22 cellular contexts compared by ENCODE assay signal in genomic region chr18:408367-408766, GRCh38.
"Had no signal": no experiment of that assay in that cellular context is flagged by ENCODE, and none has a peak within 500 bp of the region (broad histone marks: within the 10 kb centered on the region; RNA-seq: fewer than 3 reads in every experiment).

No MANE protein-coding gene starts in this region.

- H3K4me3 Mint-ChIP-seq: mesothelial cell of epicardium; natural killer cell; neural crest cell; stimulated activated naive B cell treated with anti-CD40 and anti-IgM and Interleukin-4, amounts not matched to agents 10 μg/mL and 1 μg/mL and 100 μg/mL, for 72 hours; stimulated activated naive CD8-positive, alpha-beta T cell treated with anti-CD3 and anti-CD28 coated beads, Interleukin-15, amount 100 ng/mL, for 72 hours had no signal

- H3K36me3 Mint-ChIP-seq: natural killer cell had no signal

- H3K9me3 ChIP-seq: psoas muscle, right lobe of liver, testis had no signal

- H3K36me3 ChIP-seq: heart left ventricle, right lobe of liver, spleen, tibial nerve had no signal

- H3K4me3 ChIP-seq: dorsolateral prefrontal cortex, heart left ventricle, psoas muscle, right lobe of liver, spleen, testis, tibial nerve had no signal

- DNase-seq: central memory CD4-positive, alpha-beta T cell; cortex of kidney; dorsolateral prefrontal cortex; effector CD8-positive, alpha-beta T cell; heart left ventricle; hippocampal formation; kidney glomerular epithelial cell; natural killer cell; psoas muscle; retina; right lobe of liver; spleen; stimulated activated CD4-positive, alpha-beta T cell treated with anti-CD3 and anti-CD28 coated beads, Interleukin-15, amount 100 ng/mL, for 24 hours; stimulated activated CD4-positive, alpha-beta T cell treated with anti-CD3 and anti-CD28 coated beads, Interleukin-1b, Interleukin-23, amount 100 ng/mL, for 48 hours; stimulated activated CD4-positive, alpha-beta T cell treated with anti-CD3 and anti-CD28 coated beads, Interleukin-4, amount 100 ng/mL, for 4 hours; stimulated activated naive B cell treated with anti-CD40 and anti-IgM and Interleukin-4, amounts not matched to agents 10 μg/mL and 1 μg/mL and 100 μg/mL, for 72 hours; stimulated activated naive CD8-positive, alpha-beta T cell treated with anti-CD3 and anti-CD28 coated beads, Interleukin-15, amount 100 ng/mL, for 72 hours; testis had no signal

- H3K27ac Mint-ChIP-seq: mesothelial cell of epicardium; natural killer cell; stimulated activated naive B cell treated with anti-CD40 and anti-IgM and Interleukin-4, amounts not matched to agents 10 μg/mL and 1 μg/mL and 100 μg/mL, for 72 hours; stimulated activated naive CD8-positive, alpha-beta T cell treated with anti-CD3 and anti-CD28 coated beads, Interleukin-15, amount 100 ng/mL, for 72 hours had no signal

- H3K27ac ChIP-seq: heart left ventricle, parathyroid adenoma, psoas muscle, right lobe of liver, spleen, testis, tibial nerve had no signal

- H3K4me1 Mint-ChIP-seq: natural killer cell; stimulated activated naive CD8-positive, alpha-beta T cell treated with anti-CD3 and anti-CD28 coated beads, Interleukin-15, amount 100 ng/mL, for 72 hours had no signal

- ATAC-seq: heart left ventricle; natural killer cell; psoas muscle; right lobe of liver; stimulated activated naive B cell treated with anti-CD40 and anti-IgM and Interleukin-4, amounts not matched to agents 10 μg/mL and 1 μg/mL and 100 μg/mL, for 72 hours; stimulated activated naive CD8-positive, alpha-beta T cell treated with anti-CD3 and anti-CD28 coated beads, Interleukin-15, amount 100 ng/mL, for 72 hours had no signal

- H3K4me1 ChIP-seq: parathyroid adenoma, psoas muscle, right lobe of liver, spleen, testis had no signal

- H3K27me3 ChIP-seq: dorsolateral prefrontal cortex, heart left ventricle, right lobe of liver, spleen, testis, tibial nerve had no signal
